Comparison of ENCODE assay signal across 14 cellular contexts in the genomic region with DNA sequence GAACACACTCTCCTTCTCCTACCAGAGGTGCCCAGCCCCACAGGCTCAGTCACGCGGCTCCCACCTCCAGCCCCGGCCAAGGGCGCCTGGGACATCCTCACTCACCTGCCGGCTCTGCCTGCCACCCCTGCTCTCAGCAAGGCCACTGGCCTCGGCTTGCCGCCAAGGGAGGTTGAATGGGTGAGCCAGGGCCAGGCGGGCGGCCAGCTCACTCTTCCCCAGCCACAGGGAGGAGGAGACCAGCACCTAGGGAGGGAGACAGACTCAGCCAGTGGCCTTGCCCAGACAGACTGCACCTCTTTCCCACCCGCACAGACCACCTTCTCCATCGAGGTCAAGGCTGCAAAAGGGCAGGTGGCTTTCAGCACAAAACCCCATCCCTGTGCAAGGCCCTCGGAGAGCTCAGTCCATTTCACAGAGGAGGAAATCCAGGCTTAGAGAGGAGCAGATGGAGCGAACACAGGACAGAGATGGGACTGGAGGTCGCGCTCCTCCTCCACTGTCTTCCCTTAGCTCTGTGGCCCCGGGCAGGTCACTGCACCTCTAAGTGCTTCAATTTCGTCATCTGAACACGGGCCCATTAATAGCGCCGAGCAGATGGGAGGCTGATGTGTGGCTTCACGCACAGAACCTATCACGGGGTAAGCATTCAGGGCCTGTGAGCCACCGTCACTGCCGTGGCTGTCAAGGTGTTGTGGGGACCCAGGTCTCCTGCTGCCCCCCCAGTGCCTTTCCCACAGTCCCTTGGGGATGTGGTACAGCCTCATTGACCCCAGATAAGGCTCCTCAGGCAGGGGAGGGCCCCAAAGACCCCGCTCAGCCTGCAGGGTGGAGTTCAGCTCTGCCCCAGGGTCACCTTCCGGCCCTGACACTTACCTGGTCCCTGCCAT. TPM values are rescaled to one million over a fixed set of nuclear protein-coding genes. Genes with fewer than 3 reads are reported as not detected.
DNase-seq lines count a peak whose midpoint lies in the region; ATAC-seq, FAIRE-seq and TF ChIP-seq lines count a peak whose summit lies in the region.
"Had no signal": no experiment of that assay in that cellular context is flagged by ENCODE, and none has a peak within 500 bp of the region (broad histone marks: within the 10 kb centered on the region; RNA-seq: fewer than 3 reads in every experiment).

No MANE protein-coding gene starts in this region.

- H3K4me2 ChIP-seq in mesenchymal stem cell (ENCODE audit: low read length, poor library complexity, severe bottlenecking): no peak overlapping the region

- H3K14ac ChIP-seq in mesenchymal stem cell (ENCODE audit: low read length in 2 of 2): no peak overlapping the region

- intact Hi-C loops in kidney (cut with DNase I): loop anchor here (10.0 kb wide), 1 partner anchor 123 kb away; a partner anchor contains a TSS

- no peak overlapping the region for H2BK120ac ChIP-seq in mesenchymal stem cell (ENCODE audit: low read depth, low read length)

- H3K27me3 ChIP-seq in RWPE2 (ENCODE audit: insufficient read depth, poor library complexity, severe bottlenecking) (no peaks in the 10 kb centered on the region), upper lobe of left lung (no peaks in the 10 kb centered on the region), mesenchymal stem cell (ENCODE audit: control insufficient read depth in 1 of 2, insufficient read depth in 1 of 2, low read length in 2 of 2) (peaks cover 17 to 49% of the 10 kb centered on the region in 2 experiments)

- no peak overlapping the region for H3K27ac ChIP-seq in RWPE2 (ENCODE audit: poor library complexity, severe bottlenecking)
- H3K27ac ChIP-seq in kidney (ENCODE audit: low read depth in 2 of 2, low read length in 2 of 2): peak overlapping the region in 1 of 2 donors; percentile 28
- no peak overlapping the region for H3K27ac ChIP-seq in upper lobe of left lung
- no peak overlapping the region for H3K27ac ChIP-seq in mesenchymal stem cell (ENCODE audit: low read length, poor library complexity, severe bottlenecking)

- H3K18ac ChIP-seq in mesenchymal stem cell (ENCODE audit: low read depth in 1 of 2, low read length in 2 of 2): no peak overlapping the region

- no peak overlapping the region for H3K23ac ChIP-seq in mesenchymal stem cell (ENCODE audit: low read length in 2 of 2)

- WGBS in upper lobe of left lung, 2 donors: 77 to 82% methylated on average over 14 to 22 of the region's 26 CpGs
- 85% methylated on average over 26 of the region's 26 CpGs for WGBS in mesenchymal stem cell

- no peak overlapping the region for H4K8ac ChIP-seq in mesenchymal stem cell (ENCODE audit: low read length)

- TF ChIP-seq CTCF in RWPE2 (IDR thresholded peaks at IDR 0.05; ENCODE audit: poor library complexity, severe bottlenecking): no peak
- TF ChIP-seq CTCF in kidney (IDR thresholded peaks at IDR 0.05; ENCODE audit: borderline replicate concordance, extremely low read depth, insufficient read depth): no peak
- no peak for TF ChIP-seq CTCF in upper lobe of left lung (IDR thresholded peaks at IDR 0.05)

- no peak for FAIRE-seq in kidney (lab: Jason Lieb, UNC)
- FAIRE-seq: TTC549 had no signal

- no peaks in the 10 kb centered on the region for H3K9me3 ChIP-seq in RWPE2 (ENCODE audit: severe bottlenecking)
- H3K9me3 ChIP-seq in kidney (ENCODE audit: control insufficient read depth in 1 of 2, low read length in 2 of 2): no peaks in the 10 kb centered on the region
- no peaks in the 10 kb centered on the region for H3K9me3 ChIP-seq in upper lobe of left lung
- no peaks in the 10 kb centered on the region for H3K9me3 ChIP-seq in mesenchymal stem cell (ENCODE audit: control insufficient read depth, low read length)

- no peak for TF ChIP-seq EP300 in upper lobe of left lung (IDR thresholded peaks at IDR 0.05)

- H2AFZ ChIP-seq in mesenchymal stem cell (ENCODE audit: low read depth, low read length): no peak overlapping the region

- H4K91ac ChIP-seq in mesenchymal stem cell (ENCODE audit: low read length): no peak overlapping the region

- H3K36me3 ChIP-seq in RWPE2 (ENCODE audit: low read depth) (no peaks in the 10 kb centered on the region), kidney (ENCODE audit: control insufficient read depth in 1 of 2, insufficient read depth in 2 of 2, low read length in 2 of 2) (no peaks in the 10 kb centered on the region), upper lobe of left lung (no peaks in the 10 kb centered on the region), mesenchymal stem cell (ENCODE audit: control insufficient read depth in 1 of 2, insufficient read depth in 2 of 2, low read depth in 1 of 2, low read length in 2 of 2) (no peaks in the 10 kb centered on the region)

- DNase-seq in SHP77 (lab: John Stamatoyannopoulos, UW): peak; percentile 36 to 61
- DNase-seq in SHP77 treated with DMSO at 0.1 percent for 48 hours (lab: John Stamatoyannopoulos, UW): no peak
- peak; percentile 42 for DNase-seq in RWPE2 (ENCODE audit: low spot score)
- DNase-seq in kidney: peak; percentile 93
- DNase-seq in upper lobe of left lung: peak; percentile 58 to 85
- DNase-seq in germinal center (ENCODE audit: low spot score): no peak
- no peak for DNase-seq in mesenchymal stem cell
- DNase-seq: activated naive CD8-positive, alpha-beta T cell treated with anti-CD3 and anti-CD28 coated beads for 36 hours; cortex of kidney; NCI-H2107 had no signal

- TF ChIP-seq POLR2A in upper lobe of left lung (IDR thresholded peaks at IDR 0.05): no peak

- H3K4ac ChIP-seq in mesenchymal stem cell (ENCODE audit: low read depth in 1 of 2, low read length in 2 of 2): no peak overlapping the region

- no peak overlapping the region for H2BK12ac ChIP-seq in mesenchymal stem cell (ENCODE audit: low read length in 2 of 2)

- no peak overlapping the region for H2AK5ac ChIP-seq in mesenchymal stem cell (ENCODE audit: low read length, severe bottlenecking)

- H3K4me3 ChIP-seq in RWPE2 (ENCODE audit: severe bottlenecking): no peak overlapping the region
- no peak overlapping the region for H3K4me3 ChIP-seq in kidney (ENCODE audit: low read length in 2 of 2)
- no peak overlapping the region for H3K4me3 ChIP-seq in upper lobe of left lung
- H3K4me3 ChIP-seq in mesenchymal stem cell (ENCODE audit: insufficient read depth in 1 of 2, low read depth in 1 of 2, low read length in 2 of 2): no peak overlapping the region

- no peak overlapping the region for H2BK15ac ChIP-seq in mesenchymal stem cell (ENCODE audit: low read depth, poor library complexity, severe bottlenecking)

- no peak overlapping the region for H2BK5ac ChIP-seq in mesenchymal stem cell (ENCODE audit: low read depth, low read length, poor library complexity, severe bottlenecking)

- H3K4me1 ChIP-seq in RWPE2 (ENCODE audit: insufficient read depth, poor library complexity, severe bottlenecking) (no peaks in the 10 kb centered on the region), kidney (ENCODE audit: control insufficient read depth in 1 of 2, insufficient read depth in 1 of 2, low read depth in 1 of 2, low read length in 2 of 2) (peaks cover 0 to 3% of the 10 kb centered on the region in 2 donors), upper lobe of left lung (peaks cover 0 to under 1% (median under 1%) of the 10 kb centered on the region in 4 donors), mesenchymal stem cell (ENCODE audit: control insufficient read depth, insufficient read depth, low read depth, low read length) (peaks cover 2% of the 10 kb centered on the region)

- no peak overlapping the region for H3K9ac ChIP-seq in kidney (ENCODE audit: low read length in 2 of 2)
- H3K9ac ChIP-seq in mesenchymal stem cell (ENCODE audit: low read length): no peak overlapping the region

- ATAC-seq in RWPE2 (ENCODE audit: low read depth): peak; percentile 37; the same call in 2 of the 3 replicates
- no peak for ATAC-seq in upper lobe of left lung (ENCODE audit: low FRiP score in 2 of 2)
- no peak for ATAC-seq in HG02884 (IDR thresholded peaks at IDR 0.05; ENCODE audit: unreplicated experiment)
- ATAC-seq: HCT116, Panc1 had no signal

- H3K79me1 ChIP-seq in mesenchymal stem cell (replicated peaks; ENCODE audit: low read length, poor library complexity, severe bottlenecking): no peaks in the 10 kb centered on the region

RNA-seq across cellular contexts. Expression of a gene that starts 56.1 kb away (rescaled TPM):
- total RNA-seq in kidney: 4.6 TPM
- 5.2 TPM for polyA plus RNA-seq in kidney (ENCODE audit: insufficient read depth, low read depth, low replicate concordance)
- total RNA-seq in upper lobe of left lung: 1 to 10 TPM; 2.6 to 6.3 (median 2.7) TPM
- 4.6 TPM for polyA plus RNA-seq in mesenchymal stem cell (2013, experiment 1 of 2)
- polyA plus RNA-seq in mesenchymal stem cell (2013, experiment 2 of 2): 4.4 TPM

Comparison
In these comparisons a context has a peak if more than half of its experiments do, and no peak if none do; other contexts are left out.
1. DNase-seq: peak in SHP77 (2 of 2), RWPE2 (single experiment), kidney (single experiment) and upper lobe of left lung (2 of 2); none in SHP77 treated with DMSO at 0.1 percent for 48 hours (single experiment), germinal center (single experiment) and mesenchymal stem cell (single experiment).